Comparison of ENCODE assay signal across 22 cellular contexts in the genomic region with DNA sequence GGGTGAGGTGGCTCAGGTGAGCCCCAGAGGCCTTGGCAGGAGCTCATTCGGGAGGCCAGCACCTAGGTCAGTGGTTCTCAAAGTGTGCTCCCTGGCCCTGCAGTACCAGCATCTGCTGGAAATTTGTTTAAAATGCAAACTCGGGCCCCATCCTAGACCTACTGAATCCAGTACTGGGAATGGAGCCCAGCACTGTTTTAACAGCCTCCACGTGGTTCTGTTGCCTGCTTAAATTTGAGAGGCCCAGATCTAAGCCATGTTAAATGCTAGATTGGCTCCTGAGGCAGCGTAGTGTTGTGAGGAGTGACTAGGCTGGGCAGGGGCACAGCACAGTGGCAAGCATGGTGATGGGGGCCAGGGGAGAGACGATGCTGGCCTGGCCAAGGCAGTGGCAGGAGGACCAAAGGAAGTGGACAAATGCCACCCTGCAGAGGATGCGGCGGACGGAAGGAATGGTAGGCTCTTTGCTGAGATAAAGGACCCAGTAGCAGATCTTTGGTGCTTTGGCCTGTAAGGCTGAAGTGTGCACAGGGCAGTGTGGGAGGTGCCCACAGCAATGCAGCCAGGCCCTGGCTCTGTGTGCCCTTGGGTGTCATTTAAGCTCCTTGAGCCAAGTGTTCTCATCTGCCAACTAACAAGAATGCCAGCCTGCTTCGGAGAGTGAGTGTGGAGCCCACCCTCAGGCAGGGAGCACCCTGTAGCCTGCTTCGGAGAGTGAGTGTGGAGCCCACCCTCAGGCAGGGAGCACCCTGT. TPM values are rescaled to one million over a fixed set of nuclear protein-coding genes. Genes with fewer than 3 reads are reported as not detected.
DNase-seq lines count a peak whose midpoint lies in the region; ATAC-seq and TF ChIP-seq lines count a peak whose summit lies in the region.
"Had no signal": no experiment of that assay in that cellular context is flagged by ENCODE, and none has a peak within 500 bp of the region (broad histone marks: within the 10 kb centered on the region; RNA-seq: fewer than 3 reads in every experiment).

No MANE protein-coding gene starts in this region.

- H3K4me1 Mint-ChIP-seq in activated T-cell treated with anti-CD3 and anti-CD28 coated beads, Interleukin-2, amount 50 U/mL, for 24 hours (ENCODE audit: low read depth), result peaks cover 40% of the 10 kb centered on the region
- H3K4me1 Mint-ChIP-seq in IgD-negative memory B cell, result peaks cover 18 to 32% (median 19%) of the 10 kb centered on the region in 3 donors
- peaks cover 10% of the 10 kb centered on the region for H3K4me1 Mint-ChIP-seq in endothelial cell (ENCODE audit: unreplicated experiment)
- H3K4me1 Mint-ChIP-seq in progenitor cell of endocrine pancreas (ENCODE audit: low read depth), result peaks cover 16% of the 10 kb centered on the region

- no peak for ATAC-seq in foreskin keratinocyte
- ATAC-seq: activated naive CD4-positive, alpha-beta T cell treated with anti-CD3 and anti-CD28 coated beads, Interleukin-2, amount 50 U/mL, for 72 hours; K562; lower lobe of right lung; psoas muscle; stimulated activated naive CD8-positive, alpha-beta T cell treated with anti-CD3 and anti-CD28 coated beads, Interleukin-15, Interleukin-2, amounts not matched to agents 100 U/mL and 50 U/mL, for 24 hours had no signal

- no peak overlapping the region for H3K27ac ChIP-seq in foreskin keratinocyte
- H3K27ac ChIP-seq: lower lobe of right lung, neutrophil, psoas muscle, SJCRH30 had no signal

- H3K27ac Mint-ChIP-seq in activated T-cell treated with anti-CD3 and anti-CD28 coated beads, Interleukin-2, amount 50 U/mL, for 24 hours, result peak overlapping the region; percentile 71
- peak overlapping the region in 2 of 3 donors; percentile 78 to 89 for H3K27ac Mint-ChIP-seq in IgD-negative memory B cell
- peak overlapping the region; percentile 13 for H3K27ac Mint-ChIP-seq in endothelial cell (ENCODE audit: unreplicated experiment)
- peak overlapping the region; percentile 79 for H3K27ac Mint-ChIP-seq in progenitor cell of endocrine pancreas

- TF ChIP-seq CTCF in endothelial cell (IDR thresholded peaks at IDR 0.05; ENCODE audit: unreplicated experiment), result no peak
- TF ChIP-seq CTCF in progenitor cell of endocrine pancreas (IDR thresholded peaks at IDR 0.05; ENCODE audit: unreplicated experiment), result no peak
- no peak for TF ChIP-seq CTCF in foreskin keratinocyte (conservative IDR thresholded peaks at IDR 0.05)

- H3K9me3 Mint-ChIP-seq in activated T-cell treated with anti-CD3 and anti-CD28 coated beads, Interleukin-2, amount 50 U/mL, for 24 hours, result no peaks in the 10 kb centered on the region
- no peaks in the 10 kb centered on the region for H3K9me3 Mint-ChIP-seq in IgD-negative memory B cell
- no peaks in the 10 kb centered on the region for H3K9me3 Mint-ChIP-seq in endothelial cell (ENCODE audit: unreplicated experiment)
- no peaks in the 10 kb centered on the region for H3K9me3 Mint-ChIP-seq in progenitor cell of endocrine pancreas (ENCODE audit: low read depth)
- H3K9me3 Mint-ChIP-seq: activated naive CD4-positive, alpha-beta T cell treated with anti-CD3 and anti-CD28 coated beads, Interleukin-2, amount 50 U/mL, for 72 hours had no signal

- peak; percentile 34 for DNase-seq in activated T-cell treated with anti-CD3 and anti-CD28 coated beads, Interleukin-2, amount 50 U/mL, for 24 hours
- no peak for DNase-seq in activated T-cell treated with anti-CD3 and anti-CD28 coated beads, Interleukin-2, amount 50 U/mL, for 48 hours
- DNase-seq in endothelial cell (ENCODE audit: low spot score), result no peak
- DNase-seq in progenitor cell of endocrine pancreas (ENCODE audit: low spot score, unreplicated experiment), result no peak
- no peak for DNase-seq in stimulated activated CD4-positive, alpha-beta T cell treated with anti-CD3 and anti-CD28 coated beads, Interleukin-4, amount 100 ng/mL, for 24 hours
- DNase-seq in epidermal melanocyte (ENCODE audit: insufficient read length, low spot score), result no peak
- DNase-seq in foreskin keratinocyte, result no peak
- DNase-seq: activated CD4-positive, alpha-beta T cell treated with anti-CD3 and anti-CD28 coated beads, Interleukin-2, amount 50 U/mL, for 48 hours; activated CD8-positive, alpha-beta memory T cell treated with anti-CD3 and anti-CD28 coated beads, Interleukin-2, amount 50 U/mL, for 4 hours; kidney glomerular epithelial cell; lower lobe of right lung; NCI-H1105 treated with DMSO at 0.1 percent for 48 hours; NCI-H1930; NCI-H2227 treated with DMSO at 0.1 percent for 48 hours; NCI-H748 treated with DMSO at 0.1 percent for 48 hours; psoas muscle; SJCRH30; stimulated activated naive CD8-positive, alpha-beta T cell treated with anti-CD3 and anti-CD28 coated beads, Interleukin-15, Interleukin-2, amounts not matched to agents 100 U/mL and 50 U/mL, for 24 hours had no signal

- no peaks in the 10 kb centered on the region for H3K36me3 Mint-ChIP-seq in activated T-cell treated with anti-CD3 and anti-CD28 coated beads, Interleukin-2, amount 50 U/mL, for 24 hours (ENCODE audit: low read depth)
- H3K36me3 Mint-ChIP-seq in IgD-negative memory B cell, result no peaks in the 10 kb centered on the region
- H3K36me3 Mint-ChIP-seq in endothelial cell (ENCODE audit: low read depth, unreplicated experiment), result peaks cover 7% of the 10 kb centered on the region
- H3K36me3 Mint-ChIP-seq in progenitor cell of endocrine pancreas (ENCODE audit: insufficient read depth), result peaks cover 1% of the 10 kb centered on the region
- H3K36me3 Mint-ChIP-seq: activated naive CD4-positive, alpha-beta T cell treated with anti-CD3 and anti-CD28 coated beads, Interleukin-2, amount 50 U/mL, for 72 hours had no signal

- H3K27me3 ChIP-seq in foreskin keratinocyte, result peaks cover 14% of the 10 kb centered on the region
- H3K27me3 ChIP-seq: SJCRH30 had no signal

- H3K4me3 Mint-ChIP-seq in activated T-cell treated with anti-CD3 and anti-CD28 coated beads, Interleukin-2, amount 50 U/mL, for 24 hours, result no peak overlapping the region
- peak overlapping the region in 3 of 4 donors; percentile 34 to 89 (median 70) for H3K4me3 Mint-ChIP-seq in IgD-negative memory B cell
- H3K4me3 Mint-ChIP-seq in endothelial cell (ENCODE audit: unreplicated experiment), result no peak overlapping the region
- peak overlapping the region; percentile 12 for H3K4me3 Mint-ChIP-seq in progenitor cell of endocrine pancreas (ENCODE audit: low read depth)

- peaks cover 6% of the 10 kb centered on the region for H3K4me1 ChIP-seq in foreskin keratinocyte

- H3K27me3 Mint-ChIP-seq in activated T-cell treated with anti-CD3 and anti-CD28 coated beads, Interleukin-2, amount 50 U/mL, for 24 hours, result no peaks in the 10 kb centered on the region
- H3K27me3 Mint-ChIP-seq in IgD-negative memory B cell (peaks cover 3% of the 10 kb centered on the region), endothelial cell (ENCODE audit: unreplicated experiment) (peaks cover 26% of the 10 kb centered on the region), progenitor cell of endocrine pancreas (peaks cover 7% of the 10 kb centered on the region)

RNA-seq across cellular contexts. Expression of a gene that starts 4.2 kb away (rescaled TPM):
- 23.1 TPM for polyA plus RNA-seq in IgD-negative memory B cell
- 0.97 TPM for total RNA-seq in endothelial cell (ENCODE audit: unreplicated experiment)
- 11.7 and 13.1 TPM in 2 replicates for total RNA-seq in progenitor cell of endocrine pancreas
- 2.4 and 3.0 TPM in 2 replicates for total RNA-seq in foreskin keratinocyte
- 4.7 and 5.0 TPM in 2 replicates for polyA plus RNA-seq in foreskin keratinocyte

RNA-seq across cellular contexts. Expression of a gene that starts 22.6 kb away (rescaled TPM):
- 0.54 TPM for polyA plus RNA-seq in IgD-negative memory B cell
- 315 TPM for total RNA-seq in endothelial cell (ENCODE audit: unreplicated experiment)
- 396 and 422 TPM in 2 replicates for total RNA-seq in progenitor cell of endocrine pancreas
- 80.8 and 88.5 TPM in 2 replicates for total RNA-seq in foreskin keratinocyte
- 69.8 and 78.7 TPM in 2 replicates for polyA plus RNA-seq in foreskin keratinocyte

RNA-seq across cellular contexts. Expression of a gene that starts 24.4 kb away (rescaled TPM):
- 107 TPM for polyA plus RNA-seq in IgD-negative memory B cell
- total RNA-seq in endothelial cell (ENCODE audit: unreplicated experiment), result 33.1 TPM
- 40.2 and 43.0 TPM in 2 replicates for total RNA-seq in progenitor cell of endocrine pancreas
- 49.4 and 58.1 TPM in 2 replicates for total RNA-seq in foreskin keratinocyte
- 44.7 and 50.5 TPM in 2 replicates for polyA plus RNA-seq in foreskin keratinocyte

RNA-seq across cellular contexts. Expression of a gene that starts 41.5 kb away (rescaled TPM):
- 0.78 TPM for polyA plus RNA-seq in IgD-negative memory B cell
- 1.4 TPM for total RNA-seq in endothelial cell (ENCODE audit: unreplicated experiment)
- 4.0 and 4.7 TPM in 2 replicates for total RNA-seq in progenitor cell of endocrine pancreas
- total RNA-seq in foreskin keratinocyte, result 6.0 and 9.7 TPM in 2 replicates
- 11.8 and 12.3 TPM in 2 replicates for polyA plus RNA-seq in foreskin keratinocyte

RNA-seq across cellular contexts. Expression of a gene that starts 46.6 kb away (rescaled TPM):
- 16.3 TPM for polyA plus RNA-seq in IgD-negative memory B cell
- 238 TPM for total RNA-seq in endothelial cell (ENCODE audit: unreplicated experiment)
- total RNA-seq in progenitor cell of endocrine pancreas, result 113 and 119 TPM in 2 replicates
- 71.7 and 77.8 TPM in 2 replicates for total RNA-seq in foreskin keratinocyte
- polyA plus RNA-seq in foreskin keratinocyte, result 106 and 107 TPM in 2 replicates

Comparison
In these comparisons a context has a peak if more than half of its experiments do, and no peak if none do; other contexts are left out.
1. H3K27ac Mint-ChIP-seq: peak in every context shown above with its lines; median percentile 84 in IgD-negative memory B cell; 79 in progenitor cell of endocrine pancreas; 71 in activated T-cell treated with anti-CD3 and anti-CD28 coated beads, Interleukin-2, amount 50 U/mL, for 24 hours; 13 in endothelial cell.
2. H3K4me3 Mint-ChIP-seq: peak in IgD-negative memory B cell (3 of 4) and progenitor cell of endocrine pancreas (single experiment); none in activated T-cell treated with anti-CD3 and anti-CD28 coated beads, Interleukin-2, amount 50 U/mL, for 24 hours (single experiment) and endothelial cell (single experiment).